16 cellular contexts compared by ENCODE assay signal in the genomic region with DNA sequence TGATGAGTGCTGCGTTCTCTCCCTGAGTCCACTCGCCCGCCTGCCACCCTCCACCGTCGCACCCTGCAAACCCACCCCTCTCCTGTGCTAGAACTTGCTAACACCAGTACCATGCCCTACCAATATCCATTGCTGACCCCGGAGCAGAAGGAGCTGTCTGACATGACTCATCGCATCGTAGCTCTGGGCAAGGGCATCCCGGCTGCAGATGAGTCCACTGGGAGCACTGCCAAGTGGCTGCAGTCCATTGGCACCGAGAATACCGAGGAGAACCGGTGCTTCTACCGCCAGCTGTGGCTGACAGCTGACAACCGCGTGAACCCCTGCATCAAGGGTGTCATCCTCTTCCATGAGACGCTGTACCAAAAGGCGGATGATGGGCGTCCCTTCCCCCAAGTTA. TPM values are rescaled to one million over a fixed set of nuclear protein-coding genes. Genes with fewer than 3 reads are reported as not detected.
DNase-seq lines count a peak whose midpoint lies in the region; ATAC-seq and TF ChIP-seq lines count a peak whose summit lies in the region.
"Had no signal": no experiment of that assay in that cellular context is flagged by ENCODE, and none has a peak within 500 bp of the region (broad histone marks: within the 10 kb centered on the region; RNA-seq: fewer than 3 reads in every experiment).

No MANE protein-coding gene starts in this region.

- H2BK12ac ChIP-seq in neuronal stem cell (ENCODE audit: low read length), result no peak overlapping the region

- H2BK120ac ChIP-seq in neuronal stem cell (ENCODE audit: low read depth, low read length), result no peak overlapping the region

- H3K14ac ChIP-seq in neuronal stem cell (ENCODE audit: low read length), result no peak overlapping the region

- H3K9ac ChIP-seq in neuronal stem cell (ENCODE audit: low read depth, low read length, poor library complexity), result peak overlapping the region; percentile 27

- no peak overlapping the region for H3K4ac ChIP-seq in neuronal stem cell (ENCODE audit: low read length)

- H3K79me1 ChIP-seq in neuronal stem cell (ENCODE audit: low read depth, low read length), result peaks cover 1% of the 10 kb centered on the region

- H3K18ac ChIP-seq in neuronal stem cell (ENCODE audit: low read length), result no peak overlapping the region

- H2BK15ac ChIP-seq in neuronal stem cell (ENCODE audit: low read length), result no peak overlapping the region

- no peaks in the 10 kb centered on the region for H3K9me3 ChIP-seq in neuronal stem cell (replicated peaks in 1 of 2; ENCODE audit: control insufficient read depth in 2 of 2, insufficient read depth in 1 of 2, low read depth in 1 of 2, low read length in 2 of 2)
- H3K9me3 ChIP-seq in mucosa of descending colon, result no peaks in the 10 kb centered on the region
- H3K9me3 ChIP-seq: left lung, SJSA1 had no signal

- no peak overlapping the region for H2AFZ ChIP-seq in neuronal stem cell (ENCODE audit: low read length)
- H2AFZ ChIP-seq: GM23338 had no signal

- ATAC-seq in mucosa of descending colon, result no peak
- ATAC-seq in GM18511 (IDR thresholded peaks at IDR 0.05; ENCODE audit: unreplicated experiment), result no peak
- ATAC-seq: GM23338, left lung had no signal

- H3K27me3 ChIP-seq in neuronal stem cell (ENCODE audit: control insufficient read depth in 3 of 3, insufficient read depth in 3 of 3, low read depth in 1 of 3, low read length in 3 of 3), result peaks cover 0 to 5% (median 0%) of the 10 kb centered on the region in 3 experiments
- H3K27me3 ChIP-seq: left lung, SJSA1 had no signal

- no peak overlapping the region for H4K91ac ChIP-seq in neuronal stem cell (ENCODE audit: low read depth, low read length, poor library complexity)

- H3K4me3 ChIP-seq in epithelial cell of esophagus (ENCODE audit: low read length) (no peak overlapping the region), neuronal stem cell (ENCODE audit: low read length in 2 of 2) (peak overlapping the region in 1 of 2 donors; percentile 25), mucosa of descending colon (no peak overlapping the region)
- H3K4me3 ChIP-seq: GM23338, left lung, SJSA1, skin epidermis had no signal

- DNase-seq in COLO668 (lab: John Stamatoyannopoulos, UW; ENCODE audit: unreplicated experiment) (peak; percentile 21), NCI-H226 (peak; percentile 75), epithelial cell of esophagus (ENCODE audit: low read depth) (peak; percentile 72), neuronal stem cell (ENCODE audit: low spot score) (no peak), mucosa of descending colon (no peak), NCI-H2081 treated with DMSO at 0.1 percent for 48 hours (lab: John Stamatoyannopoulos, UW) (no peak), DMS153 treated with DMSO at 0.1 percent for 48 hours (lab: John Stamatoyannopoulos, UW; ENCODE audit: unreplicated experiment) (no peak)
- DNase-seq: activated naive CD8-positive, alpha-beta T cell treated with anti-CD3 and anti-CD28 coated beads, Interleukin-2, amount 10 ng/mL, durations not matched to agents 7 days and 5 days; CD4-positive, alpha-beta memory T cell; NCI-H1436 treated with DMSO at 0.1 percent for 48 hours had no signal

- peaks cover 14 to 18% of the 10 kb centered on the region in 2 donors for H3K4me1 ChIP-seq in neuronal stem cell (ENCODE audit: control insufficient read depth in 2 of 2, insufficient read depth in 1 of 2, low read depth in 1 of 2, low read length in 2 of 2)
- H3K4me1 ChIP-seq in mucosa of descending colon (ENCODE audit: low read depth), result peaks cover 26% of the 10 kb centered on the region

- no peaks in the 10 kb centered on the region for H3K36me3 ChIP-seq in neuronal stem cell (replicated peaks in 1 of 2; ENCODE audit: control insufficient read depth in 2 of 2, insufficient read depth in 2 of 2, low read length in 2 of 2)
- H3K36me3 ChIP-seq in mucosa of descending colon (ENCODE audit: low read depth), result no peaks in the 10 kb centered on the region
- H3K36me3 ChIP-seq: left lung had no signal

- H3K27ac ChIP-seq in neuronal stem cell (replicated peaks; ENCODE audit: low read length), result no peak overlapping the region
- H3K27ac ChIP-seq: left lung, SJSA1, skin epidermis had no signal

- TF ChIP-seq CTCF in epithelial cell of esophagus (IDR thresholded peaks at IDR 0.05; ENCODE audit: insufficient read depth, low read depth, low read length, missing control alignments), result no peak
- no peak for TF ChIP-seq CTCF in mucosa of descending colon (IDR thresholded peaks at IDR 0.05)

- H4K8ac ChIP-seq in neuronal stem cell (ENCODE audit: low read depth, low read length), result no peak overlapping the region

- H3K23ac ChIP-seq in neuronal stem cell (ENCODE audit: low read depth, low read length, poor library complexity), result no peak overlapping the region

- WGBS in neuronal stem cell (ENCODE audit: extremely low coverage in 2 of 2, insufficient read length in 2 of 2, insufficient replicate concordance in 1 of 2), 2 donors, result no CpG with 5 or more reads among the region's 18 CpGs

- intact Hi-C loops in mucosa of descending colon (cut with DNase I, micrococcal nuclease), result no loop called here

- H2BK5ac ChIP-seq in neuronal stem cell (ENCODE audit: low read length), result no peak overlapping the region

- H2AK5ac ChIP-seq in neuronal stem cell (ENCODE audit: low read depth, low read length), result no peak overlapping the region

- H3K4me2 ChIP-seq in neuronal stem cell (ENCODE audit: insufficient read depth, low read length, poor library complexity, severe bottlenecking), result no peak overlapping the region
- H3K4me2 ChIP-seq: GM23338 had no signal

RNA-seq across cellular contexts. Expression of a gene that starts 4.9 kb away (rescaled TPM):
- polyA plus RNA-seq in neuronal stem cell (2013, experiment 1 of 2), result 37.3 TPM
- polyA plus RNA-seq in neuronal stem cell (2013, experiment 2 of 2), result 36.5 TPM
- 100 to 1,000 TPM in 1 of 3 donors, 10 to 100 TPM in 2; 67.2 to 103 (median 94.6) TPM for total RNA-seq in mucosa of descending colon

RNA-seq across cellular contexts. Expression of a gene that starts 32.4 kb away (rescaled TPM):
- polyA plus RNA-seq in neuronal stem cell (2013, experiment 1 of 2), result 0.04 TPM
- 0.10 TPM for polyA plus RNA-seq in neuronal stem cell (2013, experiment 2 of 2)
- under 1 TPM in 2 of 3 donors, not detected in 1; 0.77 to 0.89 TPM for total RNA-seq in mucosa of descending colon
- total RNA-seq: endothelial cell of umbilical vein, GM23338, SJSA1 had no signal
- polyA plus RNA-seq: CD4-positive, alpha-beta memory T cell; endothelial cell of umbilical vein; GM23338 had no signal

RNA-seq across cellular contexts. Expression of a gene that starts 38.8 kb away (rescaled TPM):
- polyA plus RNA-seq in neuronal stem cell (2013, experiment 1 of 2), result 18.0 TPM
- 17.8 TPM for polyA plus RNA-seq in neuronal stem cell (2013, experiment 2 of 2)
- total RNA-seq in mucosa of descending colon, result 10 to 100 TPM in 1 of 3 donors, 1 to 10 TPM in 2; 2.9 to 12.1 (median 7.7) TPM

RNA-seq across cellular contexts. Expression of a gene that starts 45.9 kb away (rescaled TPM):
- 21.7 TPM for polyA plus RNA-seq in neuronal stem cell (2013, experiment 1 of 2)
- polyA plus RNA-seq in neuronal stem cell (2013, experiment 2 of 2), result 20.9 TPM
- total RNA-seq in mucosa of descending colon, result 10 to 100 TPM; 39.1 to 41.1 (median 41.0) TPM

RNA-seq across cellular contexts. Expression of a gene that starts 52.5 kb away (rescaled TPM):
- polyA plus RNA-seq in neuronal stem cell (2013, experiment 1 of 2), result 3.5 TPM
- polyA plus RNA-seq in neuronal stem cell (2013, experiment 2 of 2), result 3.7 TPM
- total RNA-seq in mucosa of descending colon, result 10 to 100 TPM in 1 of 3 donors, 1 to 10 TPM in 2; 3.9 to 21.4 (median 9.7) TPM

Comparison
In these comparisons a context has a peak if more than half of its experiments do, and no peak if none do; other contexts are left out.
1. DNase-seq: peak in COLO668 (single experiment), NCI-H226 (single experiment) and epithelial cell of esophagus (single experiment); none in neuronal stem cell (single experiment), mucosa of descending colon (0 of 3), NCI-H2081 treated with DMSO at 0.1 percent for 48 hours (single experiment) and DMS153 treated with DMSO at 0.1 percent for 48 hours (single experiment).